In genomic region chr6:40661726-40662125, GRCh38 we compare ENCODE assay signal across 21 cellular contexts.
DNase-seq lines count a peak whose midpoint lies in the region; ATAC-seq and TF ChIP-seq lines count a peak whose summit lies in the region.
"Had no signal": no experiment of that assay in that cellular context is flagged by ENCODE, and none has a peak within 500 bp of the region (broad histone marks: within the 10 kb centered on the region; RNA-seq: fewer than 3 reads in every experiment).

No MANE protein-coding gene starts in this region.

- H3F3A ChIP-seq in neural cell (ENCODE audit: insufficient read depth, low read length, poor library complexity, severe bottlenecking): no peaks in the 10 kb centered on the region

- TF ChIP-seq EP300 in neural cell (conservative IDR thresholded peaks at IDR 0.05; ENCODE audit: poor library complexity, severe bottlenecking): no peak

- H3K9me2 ChIP-seq in neural cell (ENCODE audit: insufficient read depth, low read length): no peaks in the 10 kb centered on the region
- H3K9me2 ChIP-seq: SK-N-SH had no signal

- peak overlapping the region; percentile 53 for H3K4me2 ChIP-seq in neural cell (ENCODE audit: low read length)
- H3K4me2 ChIP-seq: PC-9, SK-N-SH had no signal

- TF ChIP-seq RAD21 in neural cell (conservative IDR thresholded peaks at IDR 0.05): no peak

- no peak for ATAC-seq in HG02588 (IDR thresholded peaks at IDR 0.05; ENCODE audit: unreplicated experiment)

- no peaks in the 10 kb centered on the region for H3K36me3 ChIP-seq in neural cell (ENCODE audit: insufficient read depth, low read length)

- no peaks in the 10 kb centered on the region for H3K79me2 ChIP-seq in neural cell (replicated peaks; ENCODE audit: insufficient read depth, low read length)

- DNase-seq in NCI-H1417 (lab: John Stamatoyannopoulos, UW): peak in 2 of 3 experiments; percentile 16 to 57
- no peak for DNase-seq in NCI-H1417 treated with DMSO at 0.1 percent for 48 hours (lab: John Stamatoyannopoulos, UW)
- peak; percentile 90 for DNase-seq in NCI-H146 (lab: John Stamatoyannopoulos, UW)
- peak; percentile 43 to 58 for DNase-seq in NCI-H526 (lab: John Stamatoyannopoulos, UW)
- no peak for DNase-seq in stimulated activated CD4-positive, alpha-beta T cell treated with anti-CD3 and anti-CD28 coated beads, Interleukin-2, amount 100 ng/mL, for 48 hours
- DNase-seq in kidney glomerular epithelial cell (lab: John Stamatoyannopoulos, UW): no peak
- DNase-seq: ACHN; CD8-positive, alpha-beta memory T cell; EL; GF-D8; Karpas-422; NCI-H1930; PC-9; RPMI8226; SHP77 treated with DMSO at 0.1 percent for 48 hours; SK-N-SH; T-helper 2 cell had no signal

- H3K9ac ChIP-seq in neural cell (ENCODE audit: low read length): peak overlapping the region; percentile 24
- H3K9ac ChIP-seq: SK-N-SH had no signal

- no peaks in the 10 kb centered on the region for H4K20me1 ChIP-seq in neural cell (ENCODE audit: insufficient read depth)

- peak overlapping the region; percentile 75 for H3K27ac ChIP-seq in neural cell (ENCODE audit: low read length)
- H3K27ac ChIP-seq: 22Rv1, C4-2B, PC-9 had no signal

- H3K9me3 ChIP-seq in neural cell (ENCODE audit: low read length): peaks cover 12% of the 10 kb centered on the region
- H3K9me3 ChIP-seq: SK-N-SH had no signal

- H3K4me3 ChIP-seq in neural cell (ENCODE audit: low read length): no peak overlapping the region
- H3K4me3 ChIP-seq: PC-9 had no signal

- no peak overlapping the region for H2AFZ ChIP-seq in neural cell (ENCODE audit: low read depth, low read length)
- H2AFZ ChIP-seq: PC-9 had no signal

- no peak for TF ChIP-seq CTCF in neural cell (IDR thresholded peaks at IDR 0.05; ENCODE audit: poor library complexity, severe bottlenecking)

- no peaks in the 10 kb centered on the region for H3K27me3 ChIP-seq in neural cell (ENCODE audit: insufficient read depth, low read depth, low read length)

TF ChIP-seq in neural cell, 6 proteins besides CTCF, POLR2A, EP300 and RAD21:
- TF ChIP-seq EZH2 (IDR thresholded peaks at IDR 0.05; ENCODE audit: borderline replicate concordance, insufficient read depth, low read length, poor library complexity, severe bottlenecking) (no peak), TAF1 (IDR thresholded peaks at IDR 0.05; ENCODE audit: low read depth) (no peak), POLR2AphosphoS5 (IDR thresholded peaks at IDR 0.05) (no peak), REST (IDR thresholded peaks at IDR 0.05; ENCODE audit: borderline replicate concordance) (no peak), MXI1 (conservative IDR thresholded peaks at IDR 0.05; ENCODE audit: poor library complexity, severe bottlenecking) (no peak), SMC3 (conservative IDR thresholded peaks at IDR 0.05; ENCODE audit: poor library complexity) (no peak)

Comparison
In these comparisons a context has a peak if more than half of its experiments do, and no peak if none do; other contexts are left out.
1. DNase-seq: peak in NCI-H1417 (2 of 3), NCI-H146 (single experiment) and NCI-H526 (2 of 2); none in NCI-H1417 treated with DMSO at 0.1 percent for 48 hours (single experiment), stimulated activated CD4-positive, alpha-beta T cell treated with anti-CD3 and anti-CD28 coated beads, Interleukin-2, amount 100 ng/mL, for 48 hours (0 of 2) and kidney glomerular epithelial cell (single experiment).